6 cellular contexts compared by ENCODE assay signal in the genomic region with DNA sequence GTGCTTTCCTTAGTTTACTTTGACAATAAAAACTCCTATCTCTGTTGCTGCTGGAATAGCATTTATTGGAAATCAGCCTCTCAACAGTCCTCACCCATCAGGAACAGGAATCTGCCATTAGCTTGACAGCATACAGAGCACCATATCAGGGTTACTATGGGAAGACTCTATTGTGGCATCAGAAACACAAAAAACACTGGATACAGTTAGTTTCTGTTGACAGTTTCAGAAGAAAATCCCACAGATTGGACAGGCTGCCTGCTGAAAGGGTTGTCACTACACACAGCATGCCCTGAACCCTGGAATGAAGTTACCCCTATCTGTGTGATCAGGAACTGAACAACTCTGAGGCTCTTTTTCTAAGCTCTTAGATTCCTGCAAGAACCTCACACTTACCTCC.
"Had no signal": no experiment of that assay in that cellular context is flagged by ENCODE, and none has a peak within 500 bp of the region (broad histone marks: within the 10 kb centered on the region; RNA-seq: fewer than 3 reads in every experiment).

No MANE protein-coding gene starts in this region.

- H3K4me3 Mint-ChIP-seq: IgD-negative memory B cell had no signal

- H3K36me3 Mint-ChIP-seq: IgD-negative memory B cell had no signal

- DNase-seq: IMR-90, KBM-7 had no signal

- H3K27ac Mint-ChIP-seq: IgD-negative memory B cell had no signal

- H3K4me1 Mint-ChIP-seq: IgD-negative memory B cell had no signal

- ATAC-seq: HepG2, K562 had no signal

- H3K4me3 ChIP-seq: K562 had no signal

- H3K27ac ChIP-seq: HL-60 had no signal
